In the genomic region with DNA sequence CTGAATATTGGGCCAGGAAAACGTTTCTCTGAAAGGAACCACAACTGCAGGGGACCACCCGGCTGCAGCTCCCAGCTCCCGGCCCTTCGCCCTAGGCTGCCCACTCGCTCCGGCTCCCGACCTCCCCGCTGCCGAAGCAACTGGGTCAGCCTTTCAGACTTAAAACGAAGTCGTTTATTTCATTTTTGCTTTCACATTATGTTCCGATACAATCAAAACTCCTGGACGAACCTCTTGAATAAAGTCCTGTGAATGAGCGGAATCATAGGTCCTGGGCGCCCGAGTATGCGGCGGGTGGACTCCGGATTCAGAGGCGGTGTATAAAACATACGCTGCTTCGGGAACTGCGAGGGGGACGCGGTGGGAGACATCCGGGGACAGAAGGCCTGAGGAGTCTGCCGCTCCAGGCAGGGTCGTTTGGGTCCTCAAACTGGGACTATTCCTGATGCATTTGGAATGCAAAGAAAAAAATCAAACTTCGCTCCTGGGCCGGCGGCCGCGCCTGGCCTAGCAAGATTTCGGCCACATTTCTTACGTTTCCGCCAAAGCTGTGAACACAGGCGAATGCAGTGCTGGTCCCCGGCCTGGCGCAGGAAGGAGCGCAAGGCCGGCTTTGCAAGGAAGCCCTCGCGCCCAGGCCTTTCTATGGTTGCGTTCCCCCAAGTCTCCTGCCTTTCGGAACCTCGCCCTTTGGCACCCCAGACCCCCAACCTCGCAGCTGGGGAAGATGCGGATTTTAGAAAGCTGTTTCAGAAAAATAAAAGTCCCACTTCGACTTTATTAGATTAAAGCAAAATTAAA, we compare ENCODE assay signal across 1 cellular context.
TF ChIP-seq lines count a peak whose summit lies in the region.

No MANE protein-coding gene starts in this region.

TF ChIP-seq in IMR-90, 13 proteins besides CTCF, POLR2A, EP300 and RAD21:
- TF ChIP-seq, protein P1, sequence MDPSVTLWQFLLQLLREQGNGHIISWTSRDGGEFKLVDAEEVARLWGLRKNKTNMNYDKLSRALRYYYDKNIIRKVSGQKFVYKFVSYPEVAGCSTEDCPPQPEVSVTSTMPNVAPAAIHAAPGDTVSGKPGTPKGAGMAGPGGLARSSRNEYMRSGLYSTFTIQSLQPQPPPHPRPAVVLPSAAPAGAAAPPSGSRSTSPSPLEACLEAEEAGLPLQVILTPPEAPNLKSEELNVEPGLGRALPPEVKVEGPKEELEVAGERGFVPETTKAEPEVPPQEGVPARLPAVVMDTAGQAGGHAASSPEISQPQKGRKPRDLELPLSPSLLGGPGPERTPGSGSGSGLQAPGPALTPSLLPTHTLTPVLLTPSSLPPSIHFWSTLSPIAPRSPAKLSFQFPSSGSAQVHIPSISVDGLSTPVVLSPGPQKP (IDR thresholded peaks at IDR 0.05; ENCODE audit: borderline replicate concordance, low read depth, low read length): no peak
- no peak for TF ChIP-seq MAZ (IDR thresholded peaks at IDR 0.05; ENCODE audit: borderline replicate concordance, low read depth, low read length)
